Comparison of ENCODE assay signal across 8 cellular contexts in genomic region chr13:41310963-41311606, GRCh38. TPM values are rescaled to one million over a fixed set of nuclear protein-coding genes. Genes with fewer than 3 reads are reported as not detected.
A peak's percentile ranks its signal among the peaks of the same experiment; 100 is the strongest.
DNase-seq lines count a peak whose midpoint lies in the region; ATAC-seq, FAIRE-seq and TF ChIP-seq lines count a peak whose summit lies in the region.

Gene NAA16 (plus strand): TSS chr13:41311267. CDS start chr13:41311529, 262 bp downstream.

- H3K36me3 ChIP-seq in BLaER1: no peaks in the 10 kb centered on the region

- no peaks in the 10 kb centered on the region for H3K27me3 ChIP-seq in BLaER1

- peak; percentile 83 for FAIRE-seq in GM19239 (lab: Jason Lieb, UNC)

- ATAC-seq in HG03442 (IDR thresholded peaks at IDR 0.05; ENCODE audit: unreplicated experiment): peak; percentile 62
- peak; percentile 90 for ATAC-seq in left colon

- intact Hi-C loops in left colon (cut with DNase I, micrococcal nuclease): no loop called here

- H3K4me1 ChIP-seq in BLaER1: peaks cover 41% of the 10 kb centered on the region

- no peaks in the 10 kb centered on the region for H3K9me3 ChIP-seq in BLaER1

- peaks cover 49% of the 10 kb centered on the region for H4K20me1 ChIP-seq in BLaER1

- peak within 1 kb of the TSS; percentile 89 for H3K4me2 ChIP-seq in BLaER1

- TF ChIP-seq CTCF in coronary artery (IDR thresholded peaks at IDR 0.05): no peak

- peak within 1 kb of the TSS; percentile 97 for H3K4me3 ChIP-seq in BLaER1
- peak within 1 kb of the TSS; percentile 91 for H3K4me3 ChIP-seq in coronary artery

- DNase-seq in GM19239 (ENCODE audit: insufficient read length, low spot score): peak; percentile 78
- peak; percentile 83 to 97 for DNase-seq in NCI-H526 (lab: John Stamatoyannopoulos, UW)
- peak; percentile 97 for DNase-seq in activated CD4-positive, alpha-beta T cell treated with anti-CD3 and anti-CD28 coated beads for 48 hours
- peak; percentile 92 for DNase-seq in coronary artery (ENCODE audit: low spot score)
- DNase-seq in left colon: peak; percentile 86 to 91
- DNase-seq in stimulated activated CD4-positive, alpha-beta T cell treated with anti-CD3 and anti-CD28 coated beads, Interleukin-1b, Interleukin-23, amount 100 ng/mL, for 4 hours (ENCODE audit: low read depth in 2 of 2): peak; percentile 94 to 97

- H3K9ac ChIP-seq in BLaER1: peak within 1 kb of the TSS; percentile 93

- H3K27ac ChIP-seq in BLaER1 (peak within 1 kb of the TSS; percentile 89), coronary artery (peak within 1 kb of the TSS; percentile 92 to 93)

RNA-seq across cellular contexts. Expression of gene NAA16, which starts in this region (rescaled TPM):
- 10 to 100 TPM; 11.1 to 12.6 TPM for total RNA-seq in left colon

Comparison
In these comparisons a context has a peak if more than half of its experiments do, and no peak if none do; other contexts are left out.
1. Peak in every context shown above with its lines: DNase-seq, ATAC-seq, H3K4me3 ChIP-seq and H3K27ac ChIP-seq.